ENCODE assay signal across 16 cellular contexts in genomic region chr12:124847675-124848074, GRCh38. TPM values are rescaled to one million over a fixed set of nuclear protein-coding genes. Genes with fewer than 3 reads are reported as not detected.
DNase-seq lines count a peak whose midpoint lies in the region; TF ChIP-seq lines count a peak whose summit lies in the region.
"Had no signal": no experiment of that assay in that cellular context is flagged by ENCODE, and none has a peak within 500 bp of the region (broad histone marks: within the 10 kb centered on the region; RNA-seq: fewer than 3 reads in every experiment).

No MANE protein-coding gene starts in this region.

- no peak overlapping the region for H3K4me3 ChIP-seq in breast epithelium
- H3K4me3 ChIP-seq in esophagus squamous epithelium = no peak overlapping the region
- no peak overlapping the region for H3K4me3 ChIP-seq in Karpas-422 (ENCODE audit: low read length)

- BruUV-seq in MCF 10A (replicated peaks; lab: Mats Ljungman, UMichigan) = no TSS peak

- H3K79me2 ChIP-seq in Karpas-422 (ENCODE audit: low read length) = peaks cover 87% of the 10 kb centered on the region

- H3K27ac Mint-ChIP-seq in MCF 10A (ENCODE audit: low read depth, unreplicated experiment) (no peak overlapping the region), type B pancreatic cell (peak overlapping the region; percentile 9)
- H3K27ac Mint-ChIP-seq: activated CD4-positive, alpha-beta memory T cell treated with anti-CD3 and anti-CD28 coated beads, Interleukin-2, amount 10 ng/mL, durations not matched to agents 7 days and 5 days; activated naive CD4-positive, alpha-beta T cell treated with anti-CD3 and anti-CD28 coated beads, Interleukin-2, amount 10 ng/mL, durations not matched to agents 7 days and 5 days had no signal

- peak in 1 of 2 donors; percentile 73 for DNase-seq in breast epithelium (ENCODE audit: low spot score in 2 of 2)
- DNase-seq in MCF 10A (ENCODE audit: unreplicated experiment) = no peak
- DNase-seq in esophagus squamous epithelium (lab: John Stamatoyannopoulos, UW) = no peak
- DNase-seq in middle frontal gyrus (ENCODE audit: extremely low spot score, low spot score) = peak; percentile 90
- no peak for DNase-seq in type B pancreatic cell (ENCODE audit: extremely low spot score, unreplicated experiment)
- no peak for DNase-seq in Karpas-422
- no peak for DNase-seq in NCI-H1048 (lab: John Stamatoyannopoulos, UW)
- no peak for DNase-seq in activated CD4-positive, alpha-beta T cell treated with anti-CD3 and anti-CD28 coated beads for 48 hours
- DNase-seq: ACHN; activated CD4-positive, alpha-beta memory T cell treated with anti-CD3 and anti-CD28 coated beads, Interleukin-2, amount 10 ng/mL, durations not matched to agents 7 days and 5 days; activated naive CD4-positive, alpha-beta T cell treated with anti-CD3 and anti-CD28 coated beads, Interleukin-2, amount 10 ng/mL, durations not matched to agents 7 days and 5 days; DND-41; effector CD4-positive, alpha-beta T cell; NCI-H1092 treated with DMSO at 0.1 percent for 48 hours; stimulated activated naive CD4-positive, alpha-beta T cell treated with Interleukin-2 at 50 U/mL for 16 hours; T-helper 1 cell had no signal

- no peak overlapping the region for H2AFZ ChIP-seq in Karpas-422 (ENCODE audit: low read length)

- intact Hi-C loops in breast epithelium (cut with DNase I; ENCODE audit: low total_unique reads) = no loop called here
- intact Hi-C loops in MCF 10A (cut with micrococcal nuclease) = no loop called here
- intact Hi-C loops in esophagus squamous epithelium (cut with DNase I) = no loop called here

- H3K4me1 Mint-ChIP-seq in MCF 10A (ENCODE audit: insufficient read depth, unreplicated experiment) (peaks cover 11% of the 10 kb centered on the region), type B pancreatic cell (ENCODE audit: unreplicated experiment) (peaks cover 14% of the 10 kb centered on the region)
- H3K4me1 Mint-ChIP-seq: activated CD4-positive, alpha-beta memory T cell treated with anti-CD3 and anti-CD28 coated beads, Interleukin-2, amount 10 ng/mL, durations not matched to agents 7 days and 5 days had no signal

- TF ChIP-seq CTCF in breast epithelium (IDR thresholded peaks at IDR 0.05) (no peak), MCF 10A (IDR thresholded peaks at IDR 0.05; ENCODE audit: unreplicated experiment) (no peak), esophagus squamous epithelium (IDR thresholded peaks at IDR 0.05) (no peak), type B pancreatic cell (conservative IDR thresholded peaks at IDR 0.05) (no peak)

- H3K36me3 Mint-ChIP-seq in MCF 10A (ENCODE audit: insufficient read depth, unreplicated experiment) (peaks cover 27% of the 10 kb centered on the region), type B pancreatic cell (no peaks in the 10 kb centered on the region)
- H3K36me3 Mint-ChIP-seq: activated naive CD4-positive, alpha-beta T cell treated with anti-CD3 and anti-CD28 coated beads, Interleukin-2, amount 10 ng/mL, durations not matched to agents 7 days and 5 days had no signal

- H3K27me3 ChIP-seq in breast epithelium (no peaks in the 10 kb centered on the region), esophagus squamous epithelium (no peaks in the 10 kb centered on the region), Karpas-422 (ENCODE audit: low read length) (no peaks in the 10 kb centered on the region)

- H4K20me1 ChIP-seq in Karpas-422 (ENCODE audit: insufficient read depth, low read depth, low read length) = peaks cover 52% of the 10 kb centered on the region

- H3K27ac ChIP-seq in breast epithelium = peak overlapping the region; percentile 52 to 62
- H3K27ac ChIP-seq in esophagus squamous epithelium = peak overlapping the region in 3 of 4 donors; percentile 57 to 69 (median 57)
- no peak overlapping the region for H3K27ac ChIP-seq in Karpas-422 (ENCODE audit: low read length)

- TF ChIP-seq POLR2A in breast epithelium (IDR thresholded peaks at IDR 0.05) (no peak), esophagus squamous epithelium (IDR thresholded peaks at IDR 0.05) (no peak)

- H3K36me3 ChIP-seq in breast epithelium (no peaks in the 10 kb centered on the region), esophagus squamous epithelium (no peaks in the 10 kb centered on the region), Karpas-422 (ENCODE audit: insufficient read depth, low read length) (peaks cover 24% of the 10 kb centered on the region; the same call in 1 of the 2 replicates)

- no peak overlapping the region for H3K4me2 ChIP-seq in Karpas-422 (ENCODE audit: low read depth, low read length, poor library complexity, severe bottlenecking)

- no peaks in the 10 kb centered on the region for H3K9me3 Mint-ChIP-seq in MCF 10A (ENCODE audit: unreplicated experiment)
- H3K9me3 Mint-ChIP-seq in type B pancreatic cell = no peaks in the 10 kb centered on the region
- H3K9me3 Mint-ChIP-seq: activated CD4-positive, alpha-beta memory T cell treated with anti-CD3 and anti-CD28 coated beads, Interleukin-2, amount 10 ng/mL, durations not matched to agents 7 days and 5 days; activated naive CD4-positive, alpha-beta T cell treated with anti-CD3 and anti-CD28 coated beads, Interleukin-2, amount 10 ng/mL, durations not matched to agents 7 days and 5 days had no signal

- peaks cover 0 to 8% of the 10 kb centered on the region in 2 donors for H3K4me1 ChIP-seq in breast epithelium
- H3K4me1 ChIP-seq in esophagus squamous epithelium = peaks cover 0 to 34% (median 6%) of the 10 kb centered on the region in 3 donors
- H3K4me1 ChIP-seq in Karpas-422 (ENCODE audit: low read length) = no peaks in the 10 kb centered on the region

- H3K27me3 Mint-ChIP-seq in MCF 10A (ENCODE audit: insufficient read depth, unreplicated experiment) (no peaks in the 10 kb centered on the region), type B pancreatic cell (no peaks in the 10 kb centered on the region)
- H3K27me3 Mint-ChIP-seq: activated CD4-positive, alpha-beta memory T cell treated with anti-CD3 and anti-CD28 coated beads, Interleukin-2, amount 10 ng/mL, durations not matched to agents 7 days and 5 days; activated naive CD4-positive, alpha-beta T cell treated with anti-CD3 and anti-CD28 coated beads, Interleukin-2, amount 10 ng/mL, durations not matched to agents 7 days and 5 days had no signal

- no peaks in the 10 kb centered on the region for H3K9me2 ChIP-seq in Karpas-422 (replicated peaks; ENCODE audit: insufficient read depth, low read length)

- no peak overlapping the region for H3K9ac ChIP-seq in Karpas-422 (ENCODE audit: low read length)

- no peak overlapping the region for H3K4me3 Mint-ChIP-seq in MCF 10A (ENCODE audit: unreplicated experiment)
- no peak overlapping the region for H3K4me3 Mint-ChIP-seq in type B pancreatic cell
- H3K4me3 Mint-ChIP-seq: activated CD4-positive, alpha-beta memory T cell treated with anti-CD3 and anti-CD28 coated beads, Interleukin-2, amount 10 ng/mL, durations not matched to agents 7 days and 5 days; activated naive CD4-positive, alpha-beta T cell treated with anti-CD3 and anti-CD28 coated beads, Interleukin-2, amount 10 ng/mL, durations not matched to agents 7 days and 5 days had no signal

- CTCF ChIA-PET in MCF 10A (lab: Yijun Ruan, JAX) = no interaction called here

- H3K9me3 ChIP-seq in breast epithelium (no peaks in the 10 kb centered on the region), esophagus squamous epithelium (no peaks in the 10 kb centered on the region), Karpas-422 (ENCODE audit: low read length) (no peaks in the 10 kb centered on the region)

- POLR2A ChIA-PET in MCF 10A (lab: Yijun Ruan, JAX) = interaction anchor here (0.8 kb wide), 1 partner anchor 12 kb away, joined by 3 read pairs; no protein-coding TSS in a partner anchor

- 46 to 54% methylated on average over 2 to 3 of the region's 3 CpGs for WGBS in esophagus squamous epithelium, 2 donors

RNA-seq across cellular contexts. Expression of gene SCARB1, which starts 16.0 kb away (rescaled TPM):
- total RNA-seq in breast epithelium (10 to 100 TPM; 18.4 to 61.3 (median 20.2) TPM), MCF 10A (2022) (48.2 and 71.0 TPM in 2 replicates), esophagus squamous epithelium (1 to 10 TPM; 7.1 to 9.5 (median 8.8) TPM), type B pancreatic cell (ENCODE audit: low replicate concordance) (23.4 and 27.7 TPM in 2 replicates)
- total RNA-seq in Karpas-422 (2014; rRNA removed; shearing (Covaris generic); ENCODE audit: low replicate concordance) = 91.7 and 102 TPM in 2 replicates
